In genomic region chr11:121520243-121521144, GRCh38 we compare ENCODE assay signal across 12 cellular contexts.
DNase-seq lines count a peak whose midpoint lies in the region; ATAC-seq and TF ChIP-seq lines count a peak whose summit lies in the region.
"Had no signal": no experiment of that assay in that cellular context is flagged by ENCODE, and none has a peak within 500 bp of the region (broad histone marks: within the 10 kb centered on the region; RNA-seq: fewer than 3 reads in every experiment).

No MANE protein-coding gene starts in this region.

- H3K27me3 Mint-ChIP-seq in activated T-cell treated with anti-CD3 and anti-CD28 coated beads, Interleukin-2, amount 50 U/mL, for 72 hours (ENCODE audit: low read depth): no peaks in the 10 kb centered on the region
- no peaks in the 10 kb centered on the region for H3K27me3 Mint-ChIP-seq in activated T-cell treated with anti-CD3 and anti-CD28 coated beads, Interleukin-2, amount 50 U/mL, for 4 hours (ENCODE audit: low read depth)
- H3K27me3 Mint-ChIP-seq in stimulated activated naive CD8-positive, alpha-beta T cell treated with anti-CD3 and anti-CD28 coated beads, Interleukin-15, amount 100 ng/mL, for 72 hours: no peaks in the 10 kb centered on the region

- no CpG with 5 or more reads among the region's 4 CpGs for WGBS in mesendoderm (ENCODE audit: extremely low coverage, insufficient coverage, low lambda C conversion rate)
- WGBS in suprapubic skin: 81% methylated on average over 4 of the region's 4 CpGs

- H2AFZ ChIP-seq in PC-9: no peak overlapping the region

- peak overlapping the region; percentile 20 for H3K27ac Mint-ChIP-seq in activated T-cell treated with anti-CD3 and anti-CD28 coated beads, Interleukin-2, amount 50 U/mL, for 72 hours
- H3K27ac Mint-ChIP-seq in stimulated activated naive CD8-positive, alpha-beta T cell treated with anti-CD3 and anti-CD28 coated beads, Interleukin-15, amount 100 ng/mL, for 72 hours: peak overlapping the region; percentile 16 to 60

- no peak overlapping the region for H3K4me3 Mint-ChIP-seq in activated T-cell treated with anti-CD3 and anti-CD28 coated beads, Interleukin-2, amount 50 U/mL, for 72 hours
- H3K4me3 Mint-ChIP-seq in activated T-cell treated with anti-CD3 and anti-CD28 coated beads, Interleukin-2, amount 50 U/mL, for 4 hours: no peak overlapping the region
- peak overlapping the region in 1 of 2 donors; percentile 31 for H3K4me3 Mint-ChIP-seq in stimulated activated naive CD8-positive, alpha-beta T cell treated with anti-CD3 and anti-CD28 coated beads, Interleukin-15, amount 100 ng/mL, for 72 hours

- intact Hi-C loops in PC-9 (cut with micrococcal nuclease; ENCODE audit: unreplicated experiment): no loop called here

- H4K5ac ChIP-seq in mesendoderm (ENCODE audit: low read length): no peak overlapping the region

- POLR2A ChIA-PET in PC-9 (lab: Charles Lee; ENCODE audit: unreplicated experiment): interaction anchor here (0.6 kb wide), 1 partner anchor 572 kb away, joined by 3 read pairs; no protein-coding TSS in a partner anchor

- DNase-seq in activated T-cell treated with anti-CD3 and anti-CD28 coated beads, Interleukin-2, amount 50 U/mL, for 72 hours: no peak
- DNase-seq in activated T-cell treated with anti-CD3 and anti-CD28 coated beads, Interleukin-2, amount 50 U/mL, for 4 hours: no peak
- DNase-seq in PC-9 (no peak), fibroblast of gingiva (ENCODE audit: low read depth) (peak; percentile 83), mesendoderm (no peak), suprapubic skin (ENCODE audit: low spot score in 2 of 2) (no peak), NCI-H2171 treated with DMSO at 0.1 percent for 48 hours (lab: John Stamatoyannopoulos, UW) (no peak)
- no peak for DNase-seq in stimulated activated naive CD8-positive, alpha-beta T cell treated with anti-CD3 and anti-CD28 coated beads, Interleukin-15, amount 100 ng/mL, for 72 hours
- DNase-seq: effector CD8-positive, alpha-beta T cell; left colon; NCI-H2029; retina had no signal

- H3K9me3 Mint-ChIP-seq in activated T-cell treated with anti-CD3 and anti-CD28 coated beads, Interleukin-2, amount 50 U/mL, for 72 hours: no peaks in the 10 kb centered on the region
- H3K9me3 Mint-ChIP-seq in activated T-cell treated with anti-CD3 and anti-CD28 coated beads, Interleukin-2, amount 50 U/mL, for 4 hours: peaks cover 3% of the 10 kb centered on the region
- H3K9me3 Mint-ChIP-seq in stimulated activated naive CD8-positive, alpha-beta T cell treated with anti-CD3 and anti-CD28 coated beads, Interleukin-15, amount 100 ng/mL, for 72 hours: peaks cover 0 to 6% of the 10 kb centered on the region in 2 donors

- no peak for TF ChIP-seq EP300 in suprapubic skin (IDR thresholded peaks at IDR 0.05)

- CTCF ChIA-PET in PC-9 (lab: Charles Lee): no interaction called here

- no peaks in the 10 kb centered on the region for H3K79me1 ChIP-seq in mesendoderm (ENCODE audit: low read length)

- H3K4me1 ChIP-seq in PC-9 (replicated peaks; ENCODE audit: insufficient read depth): peaks cover 7% of the 10 kb centered on the region
- H3K4me1 ChIP-seq in mesendoderm (ENCODE audit: control insufficient read depth, low read depth, low read length): no peaks in the 10 kb centered on the region
- H3K4me1 ChIP-seq in suprapubic skin: peaks cover 7% of the 10 kb centered on the region

- H2AK5ac ChIP-seq in mesendoderm (ENCODE audit: low read length): no peak overlapping the region

- H3K4me1 Mint-ChIP-seq in activated T-cell treated with anti-CD3 and anti-CD28 coated beads, Interleukin-2, amount 50 U/mL, for 72 hours (ENCODE audit: low read depth): peaks cover 63% of the 10 kb centered on the region
- peaks cover 40% of the 10 kb centered on the region for H3K4me1 Mint-ChIP-seq in activated T-cell treated with anti-CD3 and anti-CD28 coated beads, Interleukin-2, amount 50 U/mL, for 4 hours (ENCODE audit: low read depth)
- peaks cover 81% of the 10 kb centered on the region for H3K4me1 Mint-ChIP-seq in stimulated activated naive CD8-positive, alpha-beta T cell treated with anti-CD3 and anti-CD28 coated beads, Interleukin-15, amount 100 ng/mL, for 72 hours

- no peaks in the 10 kb centered on the region for H3K79me2 ChIP-seq in PC-9 (ENCODE audit: low read depth)
- H3K79me2 ChIP-seq in mesendoderm (ENCODE audit: control insufficient read depth, insufficient read depth, low read length): no peaks in the 10 kb centered on the region

- H3K18ac ChIP-seq in mesendoderm (ENCODE audit: low read length): no peak overlapping the region

- H3F3A ChIP-seq in PC-9 (ENCODE audit: insufficient read depth, low read depth): no peaks in the 10 kb centered on the region

- H3K4ac ChIP-seq in mesendoderm (ENCODE audit: low read depth, low read length): no peak overlapping the region

- H2BK120ac ChIP-seq in mesendoderm (ENCODE audit: low read depth, low read length): no peak overlapping the region

- H3K9ac ChIP-seq in mesendoderm (ENCODE audit: low read length): no peak overlapping the region

- no peak overlapping the region for H2BK15ac ChIP-seq in mesendoderm (replicated peaks; ENCODE audit: low read depth)

- H4K8ac ChIP-seq in mesendoderm (ENCODE audit: low read depth, low read length): no peak overlapping the region

- H3K27ac ChIP-seq in PC-9 (peak overlapping the region; percentile 38), mesendoderm (ENCODE audit: low read depth, low read length) (no peak overlapping the region), suprapubic skin (no peak overlapping the region)

- no peak overlapping the region for H3K23ac ChIP-seq in mesendoderm (ENCODE audit: low read length)

- H3K36me3 Mint-ChIP-seq in activated T-cell treated with anti-CD3 and anti-CD28 coated beads, Interleukin-2, amount 50 U/mL, for 72 hours (ENCODE audit: insufficient read depth in 2 of 2): peaks cover 13 to 29% of the 10 kb centered on the region in 2 donors
- peaks cover 54% of the 10 kb centered on the region for H3K36me3 Mint-ChIP-seq in activated T-cell treated with anti-CD3 and anti-CD28 coated beads, Interleukin-2, amount 50 U/mL, for 4 hours (ENCODE audit: insufficient read depth)

- H3K9me3 ChIP-seq in PC-9 (ENCODE audit: insufficient read depth, low read depth): peaks cover 9% of the 10 kb centered on the region; the same call in 1 of the 2 replicates
- peaks cover 9% of the 10 kb centered on the region for H3K9me3 ChIP-seq in suprapubic skin

- H3K9me2 ChIP-seq in PC-9 (ENCODE audit: insufficient read depth): no peaks in the 10 kb centered on the region

- no peak overlapping the region for H2BK5ac ChIP-seq in mesendoderm (ENCODE audit: low read length)

- H3K4me3 ChIP-seq in PC-9 (no peak overlapping the region), mesendoderm (ENCODE audit: low read length) (no peak overlapping the region), suprapubic skin (no peak overlapping the region)

- ATAC-seq in activated T-cell treated with anti-CD3 and anti-CD28 coated beads, Interleukin-2, amount 50 U/mL, for 72 hours (replicated peaks in 1 of 2): no peak
- no peak for ATAC-seq in activated T-cell treated with anti-CD3 and anti-CD28 coated beads, Interleukin-2, amount 50 U/mL, for 4 hours
- ATAC-seq in stimulated activated naive CD8-positive, alpha-beta T cell treated with anti-CD3 and anti-CD28 coated beads, Interleukin-15, amount 100 ng/mL, for 72 hours: no peak
- ATAC-seq: left colon had no signal

- H3K4me2 ChIP-seq in PC-9 (peak overlapping the region; percentile 6; the same call in 1 of the 2 replicates), mesendoderm (ENCODE audit: low read length) (no peak overlapping the region)

- TF ChIP-seq CTCF in PC-9 (conservative IDR thresholded peaks at IDR 0.05) (no peak), suprapubic skin (IDR thresholded peaks at IDR 0.05) (no peak)

- no peaks in the 10 kb centered on the region for H3K36me3 ChIP-seq in PC-9 (ENCODE audit: low read depth)
- no peaks in the 10 kb centered on the region for H3K36me3 ChIP-seq in mesendoderm (ENCODE audit: control insufficient read depth, insufficient read depth, low read length)
- H3K36me3 ChIP-seq in suprapubic skin: no peaks in the 10 kb centered on the region

- no peak for TF ChIP-seq POLR2A in suprapubic skin (IDR thresholded peaks at IDR 0.05)

- H3K27me3 ChIP-seq in PC-9 (ENCODE audit: insufficient read depth, low read depth) (no peaks in the 10 kb centered on the region), mesendoderm (ENCODE audit: insufficient read depth, low read length, poor library complexity) (no peaks in the 10 kb centered on the region), suprapubic skin (no peaks in the 10 kb centered on the region)

- no peaks in the 10 kb centered on the region for H4K20me1 ChIP-seq in PC-9 (ENCODE audit: insufficient read depth)

- no peak overlapping the region for H3K56ac ChIP-seq in mesendoderm (ENCODE audit: low read length)

- BruUV-seq in PC-9 (replicated peaks; lab: Mats Ljungman, UMichigan): no TSS peak
